Comparison of ENCODE assay signal across 25 cellular contexts in genomic region chr5:67395790-67396418, GRCh38.
DNase-seq lines count a peak whose midpoint lies in the region; ATAC-seq, FAIRE-seq and TF ChIP-seq lines count a peak whose summit lies in the region.
"Had no signal": no experiment of that assay in that cellular context is flagged by ENCODE, and none has a peak within 500 bp of the region (broad histone marks: within the 10 kb centered on the region; RNA-seq: fewer than 3 reads in every experiment).

No MANE protein-coding gene starts in this region.

- no peaks in the 10 kb centered on the region for H3K4me1 ChIP-seq in HepG2 (ENCODE audit: insufficient read depth, low read length)
- H3K4me1 ChIP-seq: Peyer's patch had no signal

- H3K9me3 ChIP-seq in HepG2 (ENCODE audit: low read length) = no peaks in the 10 kb centered on the region
- H3K9me3 ChIP-seq: Peyer's patch had no signal

- no peaks in the 10 kb centered on the region for H4K20me1 ChIP-seq in HepG2 (ENCODE audit: insufficient read depth, low read length)

- H3K9ac ChIP-seq in HepG2 (ENCODE audit: insufficient read depth, low read depth, low read length) = no peak overlapping the region

- H3K27ac ChIP-seq in HepG2 (ENCODE audit: extremely low read length, insufficient read depth, low read length) = no peak overlapping the region
- H3K27ac ChIP-seq: Peyer's patch had no signal

- H3K4me3 ChIP-seq in HepG2 (replicated peaks in 1 of 3; ENCODE audit: insufficient read depth in 1 of 3, low read depth in 2 of 3, low read length in 3 of 3) = no peak overlapping the region
- H3K4me3 ChIP-seq: Peyer's patch had no signal

- H3K27me3 ChIP-seq in HepG2 (ENCODE audit: control insufficient read depth in 1 of 2, insufficient read depth in 2 of 2, low read length in 2 of 2) = no peaks in the 10 kb centered on the region
- H3K27me3 ChIP-seq: Peyer's patch had no signal

- H3K36me3 Mint-ChIP-seq in chondrocyte (ENCODE audit: low read depth) = no peaks in the 10 kb centered on the region
- H3K36me3 Mint-ChIP-seq: activated naive CD8-positive, alpha-beta T cell; natural killer cell treated with Interleukin-12 subunit alpha and Interleukin-12 subunit beta and Interleukin-15 and Interleukin-18, amount 100 ng/mL, for 72 hours had no signal

- ATAC-seq in HepG2 = no peak
- ATAC-seq: natural killer cell treated with Interleukin-12 subunit alpha and Interleukin-12 subunit beta and Interleukin-15 and Interleukin-18, amount 100 ng/mL, for 72 hours had no signal

- WGBS in HepG2 (ENCODE audit: low lambda C conversion rate) = 3% methylated on average over 2 of the region's 2 CpGs

- no peak overlapping the region for H3K4me2 ChIP-seq in HepG2 (ENCODE audit: low read depth, low read length)

- peak; percentile 25 for TF ChIP-seq CTCF in chondrocyte (IDR thresholded peaks at IDR 0.05)
- TF ChIP-seq CTCF in HepG2 (CRISPR knock-in tag; IDR thresholded peaks at IDR 0.05) = no peak

- H3K9me3 Mint-ChIP-seq in chondrocyte (ENCODE audit: low read depth) = no peaks in the 10 kb centered on the region
- H3K9me3 Mint-ChIP-seq: natural killer cell treated with Interleukin-12 subunit alpha and Interleukin-12 subunit beta and Interleukin-15 and Interleukin-18, amount 100 ng/mL, for 72 hours; stimulated activated naive CD8-positive, alpha-beta T cell treated with anti-CD3 and anti-CD28 coated beads, Interleukin-15, Interleukin-2, amounts not matched to agents 100 ng/mL and 50 ng/mL, for 24 hours had no signal

- POLR2A ChIA-PET in HepG2 (lab: Yijun Ruan, JAX) (no interaction called here), HEK293T (lab: Yijun Ruan, JAX) (no interaction called here)

- no TSS peak for BruUV-seq in HepG2 (replicated peaks; lab: Mats Ljungman, UMichigan)

- TF ChIP-seq RAD21 in HepG2 (CRISPR knock-in tag; IDR thresholded peaks at IDR 0.05) = no peak

- no peaks in the 10 kb centered on the region for H3K36me3 ChIP-seq in HepG2 (replicated peaks in 1 of 2; ENCODE audit: control insufficient read depth in 1 of 2, insufficient read depth in 2 of 2, low read length in 2 of 2)
- H3K36me3 ChIP-seq: Peyer's patch had no signal

- CTCF ChIA-PET in HepG2 (lab: Yijun Ruan, JAX; ENCODE audit: low intra/inter-chr PET ratio, low total read pairs) = no interaction called here
- CTCF ChIA-PET in HEK293T (lab: Yijun Ruan, JAX) = no interaction called here

- no peaks in the 10 kb centered on the region for H3K27me3 Mint-ChIP-seq in chondrocyte (ENCODE audit: low read depth)
- H3K27me3 Mint-ChIP-seq: activated naive CD8-positive, alpha-beta T cell; stimulated activated naive CD8-positive, alpha-beta T cell treated with anti-CD3 and anti-CD28 coated beads, Interleukin-15, Interleukin-2, amounts not matched to agents 100 ng/mL and 50 ng/mL, for 24 hours had no signal

- TF ChIP-seq POLR2A in HepG2 (IDR thresholded peaks at IDR 0.05; ENCODE audit: insufficient read depth in 1 of 2, low read depth in 2 of 2, low read length in 2 of 2) = no peak

- peaks cover 8% of the 10 kb centered on the region for H3K4me1 Mint-ChIP-seq in chondrocyte (ENCODE audit: low read depth)

- no peaks in the 10 kb centered on the region for H3K79me2 ChIP-seq in HepG2 (ENCODE audit: insufficient read depth, low read length)

- intact Hi-C loops in HepG2 (cut with micrococcal nuclease; ENCODE audit: unreplicated experiment) = no loop called here

- no peak overlapping the region for H2AFZ ChIP-seq in HepG2 (ENCODE audit: low read length)

- in situ Hi-C loops in HepG2 (cut with HindIII; ENCODE audit: extremely low pct_ligation_motif_present, low pct_unique_long_range_greater_than_20kb) = no loop called here

- FAIRE-seq in HepG2 (lab: Jason Lieb, UNC) = no peak
- FAIRE-seq: colon, GM12891, islet of Langerhans, small intestine, TTC549 had no signal

- TF ChIP-seq EP300 in HepG2 (IDR thresholded peaks at IDR 0.05; ENCODE audit: low read depth in 2 of 2, low read length in 2 of 2) (no peak), HepG2 (CRISPR knock-in tag; IDR thresholded peaks at IDR 0.05; ENCODE audit: borderline replicate concordance) (no peak)

- DNase-seq in Ammon's horn (ENCODE audit: low spot score) (peak; percentile 47), HCEC 1CT (peak; percentile 54), chondrocyte (ENCODE audit: low spot score) (no peak), HepG2 (ENCODE audit: low spot score) (no peak), NCI-H2107 (lab: John Stamatoyannopoulos, UW) (no peak), SHP77 (lab: John Stamatoyannopoulos, UW) (no peak), HEK293T (ENCODE audit: extremely low spot score) (no peak), NCI-H82 (lab: John Stamatoyannopoulos, UW) (no peak)
- DNase-seq: activated CD4-positive, alpha-beta T cell treated with anti-CD3 and anti-CD28 coated beads for 48 hours; mesenchymal stem cell; NCI-H2029; NCI-H446 treated with DMSO at 0.1 percent for 48 hours; NK-92 treated with Interleukin-12 subunit alpha and Interleukin-12 subunit beta, amount 100 ng/mL, for 24 hours; Peyer's patch; small intestine; stimulated activated CD4-positive, alpha-beta T cell treated with anti-CD3 and anti-CD28 coated beads, Interleukin-2, amount 100 ng/mL, for 48 hours; SW 1271; trophoblast cell had no signal

- no peak overlapping the region for H3K27ac Mint-ChIP-seq in chondrocyte (ENCODE audit: unreplicated experiment)
- H3K27ac Mint-ChIP-seq: activated naive CD8-positive, alpha-beta T cell; natural killer cell treated with Interleukin-12 subunit alpha and Interleukin-12 subunit beta and Interleukin-15 and Interleukin-18, amount 100 ng/mL, for 72 hours; stimulated activated naive CD8-positive, alpha-beta T cell treated with anti-CD3 and anti-CD28 coated beads, Interleukin-15, Interleukin-2, amounts not matched to agents 100 ng/mL and 50 ng/mL, for 24 hours had no signal

- H3K4me3 Mint-ChIP-seq in chondrocyte (ENCODE audit: unreplicated experiment) = no peak overlapping the region
- H3K4me3 Mint-ChIP-seq: activated naive CD8-positive, alpha-beta T cell; natural killer cell treated with Interleukin-12 subunit alpha and Interleukin-12 subunit beta and Interleukin-15 and Interleukin-18, amount 100 ng/mL, for 72 hours; stimulated activated naive CD8-positive, alpha-beta T cell treated with anti-CD3 and anti-CD28 coated beads, Interleukin-15, Interleukin-2, amounts not matched to agents 100 ng/mL and 50 ng/mL, for 24 hours had no signal

TF ChIP-seq in HepG2, 621 proteins besides CTCF, POLR2A, EP300 and RAD21 (continues in another document):
- TF ChIP-seq NR3C1 (CRISPR knock-in tag; IDR thresholded peaks at IDR 0.05) = no peak

TF ChIP-seq in HEK293T, 16 proteins besides CTCF, POLR2A, EP300 and RAD21:
- TF ChIP-seq FOXM1 (IDR thresholded peaks at IDR 0.05; ENCODE audit: borderline replicate concordance) = no peak
- TF ChIP-seq SP1 (IDR thresholded peaks at IDR 0.05) = no peak
- no peak for TF ChIP-seq LEF1 (IDR thresholded peaks at IDR 0.05; ENCODE audit: borderline replicate concordance)
- TF ChIP-seq CTBP1 (IDR thresholded peaks at IDR 0.05; ENCODE audit: borderline replicate concordance) = no peak
- no peak for TF ChIP-seq ZNF384 (IDR thresholded peaks at IDR 0.05)
- TF ChIP-seq TARDBP (IDR thresholded peaks at IDR 0.05) = no peak
- no peak for TF ChIP-seq ARNT (IDR thresholded peaks at IDR 0.05)
- no peak for TF ChIP-seq SUZ12 (IDR thresholded peaks at IDR 0.05)
- no peak for TF ChIP-seq FOXA1 (IDR thresholded peaks at IDR 0.05)
- TF ChIP-seq L3MBTL2 (conservative IDR thresholded peaks at IDR 0.05) = no peak
- TF ChIP-seq HDGF (IDR thresholded peaks at IDR 0.05; ENCODE audit: borderline replicate concordance) = no peak
- TF ChIP-seq FOXK2 (IDR thresholded peaks at IDR 0.05) = no peak
- TF ChIP-seq ELF4 (IDR thresholded peaks at IDR 0.05) = no peak

Comparison
In these comparisons a context has a peak if more than half of its experiments do, and no peak if none do; other contexts are left out.
1. DNase-seq: peak in Ammon's horn (single experiment) and HCEC 1CT (single experiment); none in chondrocyte (single experiment), HepG2 (single experiment), NCI-H2107 (single experiment), SHP77 (0 of 2), HEK293T (single experiment) and NCI-H82 (single experiment).